14 cellular contexts compared by ENCODE assay signal in genomic region chr4:173448557-173448918, GRCh38. TPM values are rescaled to one million over a fixed set of nuclear protein-coding genes. Genes with fewer than 3 reads are reported as not detected.
DNase-seq lines count a peak whose midpoint lies in the region; FAIRE-seq and TF ChIP-seq lines count a peak whose summit lies in the region.
"Had no signal": no experiment of that assay in that cellular context is flagged by ENCODE, and none has a peak within 500 bp of the region (broad histone marks: within the 10 kb centered on the region; RNA-seq: fewer than 3 reads in every experiment).

No MANE protein-coding gene starts in this region.

- TF ChIP-seq CTCF in astrocyte of the spinal cord (IDR thresholded peaks at IDR 0.05; ENCODE audit: low read depth, low read length) = no peak
- no peak for TF ChIP-seq CTCF in nephron (IDR thresholded peaks at IDR 0.05; ENCODE audit: unreplicated experiment in 3 of 3)

- TF ChIP-seq POLR2A in GM12891 (IDR thresholded peaks at IDR 0.05; ENCODE audit: low read depth, low read length) = no peak

- no peak overlapping the region for H3K4me3 ChIP-seq in astrocyte of the spinal cord (ENCODE audit: low read depth, low read length)
- H3K4me3 ChIP-seq: SJCRH30 had no signal

- no peaks in the 10 kb centered on the region for H3K27me3 Mint-ChIP-seq in nephron (ENCODE audit: low read depth)
- H3K27me3 Mint-ChIP-seq in activated T-helper 1 cell treated with anti-CD3 and anti-CD28 coated beads, Interleukin-12 subunit alpha, Interleukin-12 subunit beta, Interleukin-2, Interleukin-4 antibody, amounts not matched to agents 30 ng/mL and 10 ng/mL and 1 ng/mL, durations not matched to agents 14 hours and 24 hours and 36 hours (ENCODE audit: insufficient read depth) = no peaks in the 10 kb centered on the region

- H3K27ac Mint-ChIP-seq in nephron = peak overlapping the region; percentile 44 to 83 (median 54)
- no peak overlapping the region for H3K27ac Mint-ChIP-seq in activated T-helper 1 cell treated with anti-CD3 and anti-CD28 coated beads, Interleukin-12 subunit alpha, Interleukin-12 subunit beta, Interleukin-2, Interleukin-4 antibody, amounts not matched to agents 30 ng/mL and 10 ng/mL and 1 ng/mL, durations not matched to agents 14 hours and 24 hours and 36 hours
- H3K27ac Mint-ChIP-seq: activated B cell treated with CpG ODN at 0.5 μM for 24 hours had no signal

- intact Hi-C loops in activated T-helper 1 cell treated with anti-CD3 and anti-CD28 coated beads, Interleukin-12 subunit alpha, Interleukin-12 subunit beta, Interleukin-2, Interleukin-4 antibody, amounts not matched to agents 30 ng/mL and 10 ng/mL and 1 ng/mL, durations not matched to agents 14 hours and 24 hours and 36 hours (cut with micrococcal nuclease) = no loop called here

- FAIRE-seq in GM12891 (lab: Jason Lieb, UNC) = peak; percentile 62
- FAIRE-seq: bronchial epithelial cell had no signal

- H3K4me3 Mint-ChIP-seq in nephron = peak overlapping the region in 1 of 3 experiments; percentile 14
- no peak overlapping the region for H3K4me3 Mint-ChIP-seq in activated T-helper 1 cell treated with anti-CD3 and anti-CD28 coated beads, Interleukin-12 subunit alpha, Interleukin-12 subunit beta, Interleukin-2, Interleukin-4 antibody, amounts not matched to agents 30 ng/mL and 10 ng/mL and 1 ng/mL, durations not matched to agents 14 hours and 24 hours and 36 hours
- H3K4me3 Mint-ChIP-seq: activated B cell treated with CpG ODN at 0.5 μM for 24 hours had no signal

- H3K4me1 Mint-ChIP-seq in nephron = peaks cover 31% of the 10 kb centered on the region
- peaks cover 8% of the 10 kb centered on the region for H3K4me1 Mint-ChIP-seq in activated T-helper 1 cell treated with anti-CD3 and anti-CD28 coated beads, Interleukin-12 subunit alpha, Interleukin-12 subunit beta, Interleukin-2, Interleukin-4 antibody, amounts not matched to agents 30 ng/mL and 10 ng/mL and 1 ng/mL, durations not matched to agents 14 hours and 24 hours and 36 hours (ENCODE audit: low read depth)

- H3K36me3 Mint-ChIP-seq in nephron (ENCODE audit: low read depth) = peaks cover 9% of the 10 kb centered on the region
- H3K36me3 Mint-ChIP-seq in activated T-helper 1 cell treated with anti-CD3 and anti-CD28 coated beads, Interleukin-12 subunit alpha, Interleukin-12 subunit beta, Interleukin-2, Interleukin-4 antibody, amounts not matched to agents 30 ng/mL and 10 ng/mL and 1 ng/mL, durations not matched to agents 14 hours and 24 hours and 36 hours (ENCODE audit: low read depth) = no peaks in the 10 kb centered on the region

- H3K9me3 Mint-ChIP-seq in nephron = no peaks in the 10 kb centered on the region
- peaks cover 2% of the 10 kb centered on the region for H3K9me3 Mint-ChIP-seq in activated T-helper 1 cell treated with anti-CD3 and anti-CD28 coated beads, Interleukin-12 subunit alpha, Interleukin-12 subunit beta, Interleukin-2, Interleukin-4 antibody, amounts not matched to agents 30 ng/mL and 10 ng/mL and 1 ng/mL, durations not matched to agents 14 hours and 24 hours and 36 hours
- H3K9me3 Mint-ChIP-seq: activated B cell treated with CpG ODN at 0.5 μM for 24 hours had no signal

- in situ Hi-C loops in astrocyte of the spinal cord (cut with HindIII; ENCODE audit: low sequenced_read_pairs) = no loop called here

- DNase-seq in GM12891 (ENCODE audit: insufficient read length, low spot score) = no peak
- peak; percentile 90 for DNase-seq in NCI-H1694 treated with DMSO at 0.1 percent for 48 hours (lab: John Stamatoyannopoulos, UW)
- DNase-seq in astrocyte of the spinal cord (ENCODE audit: low read depth, low spot score) = peak; percentile 78
- DNase-seq in activated T-helper 1 cell treated with anti-CD3 and anti-CD28 coated beads, Interleukin-12 subunit alpha, Interleukin-12 subunit beta, Interleukin-2, Interleukin-4 antibody, amounts not matched to agents 30 ng/mL and 10 ng/mL and 1 ng/mL, durations not matched to agents 14 hours and 24 hours and 36 hours (ENCODE audit: low spot score) = no peak
- no peak for DNase-seq in EL
- DNase-seq in activated CD4-positive, alpha-beta T cell treated with anti-CD3 and anti-CD28 coated beads, Interleukin-2, amount 50 U/mL, for 48 hours = no peak
- DNase-seq: activated B cell treated with CpG ODN at 0.5 μM for 24 hours; activated T-cell treated with anti-CD3 and anti-CD28 coated beads, Interleukin-2, amount 50 U/mL, for 48 hours; H7; NCI-H2081 treated with DMSO at 0.1 percent for 48 hours had no signal

TF ChIP-seq in GM12891, 5 proteins besides CTCF, POLR2A, EP300 and RAD21:
- TF ChIP-seq TAF1 (IDR thresholded peaks at IDR 0.05; ENCODE audit: low read depth, low read length) = no peak
TF ChIP-seq in GM12891: peak in this region for 0.

RNA-seq across cellular contexts. Expression of gene SCRG1, which starts 49.6 kb away (rescaled TPM):
- polyA plus RNA-seq in GM12891 (2012; ENCODE audit: low read depth, missing spikeins) = not detected
- total RNA-seq in activated T-helper 1 cell treated with anti-CD3 and anti-CD28 coated beads, Interleukin-12 subunit alpha, Interleukin-12 subunit beta, Interleukin-2, Interleukin-4 antibody, amounts not matched to agents 30 ng/mL and 10 ng/mL and 1 ng/mL, durations not matched to agents 14 hours and 24 hours and 36 hours = not detected in 2 replicates
- total RNA-seq: activated B cell treated with CpG ODN at 0.5 μM for 24 hours, bronchial epithelial cell, H7, HT1080, SJCRH30 had no signal

Comparison
In these comparisons a context has a peak if more than half of its experiments do, and no peak if none do; other contexts are left out.
1. DNase-seq: peak in NCI-H1694 treated with DMSO at 0.1 percent for 48 hours (single experiment) and astrocyte of the spinal cord (single experiment); none in GM12891 (single experiment), activated T-helper 1 cell treated with anti-CD3 and anti-CD28 coated beads, Interleukin-12 subunit alpha, Interleukin-12 subunit beta, Interleukin-2, Interleukin-4 antibody, amounts not matched to agents 30 ng/mL and 10 ng/mL and 1 ng/mL, durations not matched to agents 14 hours and 24 hours and 36 hours (single experiment), EL (single experiment) and activated CD4-positive, alpha-beta T cell treated with anti-CD3 and anti-CD28 coated beads, Interleukin-2, amount 50 U/mL, for 48 hours (0 of 2).